ENCODE assay signal across 11 cellular contexts in the genomic region with DNA sequence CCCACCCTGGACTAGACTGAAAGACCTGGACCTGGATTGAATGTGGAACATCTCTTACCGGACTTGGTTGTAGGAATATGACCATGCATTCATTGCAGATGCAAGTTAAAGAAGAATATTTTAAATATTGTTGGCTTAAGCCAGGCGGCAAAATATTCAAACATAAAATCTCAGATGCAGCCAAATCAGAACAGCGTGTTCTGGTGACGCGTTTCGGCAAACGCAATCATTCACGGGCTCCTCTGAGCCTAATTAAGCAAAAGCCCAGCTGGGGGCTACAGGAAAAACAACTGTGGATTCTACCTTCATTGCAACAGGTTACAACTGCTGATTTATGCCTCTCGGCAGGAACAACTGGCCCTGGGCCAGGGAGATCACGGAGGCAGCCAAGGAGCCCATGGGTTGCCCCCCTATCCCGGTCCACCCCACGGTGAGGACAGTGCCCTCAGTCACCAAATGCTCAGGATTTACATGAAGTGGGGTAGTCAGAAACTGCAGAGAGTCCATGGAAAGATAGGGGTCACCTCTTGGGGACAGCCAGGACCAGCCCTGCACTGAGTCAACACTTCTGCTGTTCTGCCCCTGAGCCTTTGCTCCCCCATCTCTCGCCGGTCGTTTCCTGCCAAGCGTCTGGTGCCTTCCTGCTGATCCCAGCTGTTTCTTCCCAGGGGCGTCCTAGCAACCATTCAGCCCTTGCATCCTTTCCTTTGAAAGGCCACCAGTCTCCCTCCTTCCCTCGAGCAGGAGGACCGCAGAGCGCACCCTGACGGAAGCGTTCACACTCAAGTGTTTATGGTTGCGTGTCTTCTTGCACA.
DNase-seq lines count a peak whose midpoint lies in the region; ATAC-seq lines count a peak whose summit lies in the region.
"Had no signal": no experiment of that assay in that cellular context is flagged by ENCODE, and none has a peak within 500 bp of the region (broad histone marks: within the 10 kb centered on the region; RNA-seq: fewer than 3 reads in every experiment).

No MANE protein-coding gene starts in this region.

- peaks cover 0 to 7% (median 0%) of the 10 kb centered on the region in 5 donors for H3K36me3 Mint-ChIP-seq in naive thymus-derived CD4-positive, alpha-beta T cell

- peaks cover 21 to 44% of the 10 kb centered on the region in 2 donors for H3K4me1 ChIP-seq in naive thymus-derived CD4-positive, alpha-beta T cell (ENCODE audit: control insufficient read depth in 2 of 2, insufficient read depth in 2 of 2, low read length in 2 of 2)

- ATAC-seq in GM21786 (IDR thresholded peaks at IDR 0.05; ENCODE audit: unreplicated experiment) (no peak), HG03460 (IDR thresholded peaks at IDR 0.05; ENCODE audit: unreplicated experiment) (no peak)
- no peak for ATAC-seq in naive thymus-derived CD4-positive, alpha-beta T cell

- intact Hi-C loops in naive thymus-derived CD4-positive, alpha-beta T cell (cut with micrococcal nuclease): loop anchor here in 1 of 2 donors (10.0 kb wide), 1 partner anchor 280 kb away; no protein-coding TSS in a partner anchor

- no peaks in the 10 kb centered on the region for H3K9me3 ChIP-seq in naive thymus-derived CD4-positive, alpha-beta T cell (ENCODE audit: control insufficient read depth in 2 of 3, low read length in 3 of 3)

- no peak overlapping the region for H3K4me3 ChIP-seq in naive thymus-derived CD4-positive, alpha-beta T cell (ENCODE audit: low read length)

- H3K36me3 ChIP-seq in naive thymus-derived CD4-positive, alpha-beta T cell (ENCODE audit: control insufficient read depth in 2 of 3, insufficient read depth in 3 of 3, low read length in 3 of 3): no peaks in the 10 kb centered on the region

- no peak overlapping the region for H3K27ac ChIP-seq in naive thymus-derived CD4-positive, alpha-beta T cell (ENCODE audit: low read depth, low read length)

- H3K9me3 Mint-ChIP-seq in naive thymus-derived CD4-positive, alpha-beta T cell: peaks cover 0 to 3% (median 0%) of the 10 kb centered on the region in 11 donors
- H3K9me3 Mint-ChIP-seq: activated T-helper 2 cell treated with anti-CD3 and anti-CD28 coated beads, Interferon-gamma antibody, Interleukin-2, Interleukin-4, amounts not matched to agents 10 μg/mL and 5 μg/mL and 100 μg/mL, durations not matched to agents 14 hours and 24 hours and 36 hours had no signal

- no peaks in the 10 kb centered on the region for H3K27me3 Mint-ChIP-seq in naive thymus-derived CD4-positive, alpha-beta T cell

- CTCF ChIA-PET in naive thymus-derived CD4-positive, alpha-beta T cell (lab: Charles Lee): interaction anchor here (0.6 to 1.0 kb wide), 2 partner anchors 11 to 182 kb away, joined by 3 to 4 read pairs; no protein-coding TSS in a partner anchor

- peaks cover 31 to 75% (median 61%) of the 10 kb centered on the region in 7 donors for H3K4me1 Mint-ChIP-seq in naive thymus-derived CD4-positive, alpha-beta T cell

- H3K27ac Mint-ChIP-seq in naive thymus-derived CD4-positive, alpha-beta T cell: peak overlapping the region in 2 of 9 donors; percentile 23 to 62
- H3K27ac Mint-ChIP-seq: activated T-helper 2 cell treated with anti-CD3 and anti-CD28 coated beads, Interferon-gamma antibody, Interleukin-2, Interleukin-4, amounts not matched to agents 10 μg/mL and 5 μg/mL and 100 μg/mL, durations not matched to agents 14 hours and 24 hours and 36 hours; HFFc6 had no signal

- H3K27me3 ChIP-seq in naive thymus-derived CD4-positive, alpha-beta T cell (ENCODE audit: control insufficient read depth in 2 of 2, insufficient read depth in 2 of 2, low read length in 2 of 2): no peaks in the 10 kb centered on the region

- peak overlapping the region in 4 of 10 donors; percentile 4 to 68 (median 30) for H3K4me3 Mint-ChIP-seq in naive thymus-derived CD4-positive, alpha-beta T cell
- H3K4me3 Mint-ChIP-seq: HFFc6 had no signal

- DNase-seq in ELF-1 (ENCODE audit: low read depth, low spot score): peak; percentile 65
- peak; percentile 3 for DNase-seq in NCI-H69 (lab: John Stamatoyannopoulos, UW)
- peak; percentile 61 for DNase-seq in globus pallidus (ENCODE audit: low spot score)
- peak in 43 of 56 donors; percentile 4 to 71 (median 33) for DNase-seq in nucleus accumbens (lab: John Stamatoyannopoulos, UW)
- no peak for DNase-seq in naive thymus-derived CD4-positive, alpha-beta T cell
- no peak for DNase-seq in NCI-H526 treated with DMSO at 0.1 percent for 48 hours (lab: John Stamatoyannopoulos, UW)
- DNase-seq: HFFc6, KBM-7 had no signal

- POLR2A ChIA-PET in naive thymus-derived CD4-positive, alpha-beta T cell (lab: Charles Lee): no interaction called here

Comparison
In these comparisons a context has a peak if more than half of its experiments do, and no peak if none do; other contexts are left out.
1. DNase-seq: peak in ELF-1 (single experiment), NCI-H69 (single experiment), globus pallidus (single experiment) and nucleus accumbens (43 of 56); none in naive thymus-derived CD4-positive, alpha-beta T cell (0 of 9) and NCI-H526 treated with DMSO at 0.1 percent for 48 hours (single experiment).